ENCODE assay signal across 24 cellular contexts in genomic region chr17:63276821-63277220, GRCh38.
DNase-seq lines count a peak whose midpoint lies in the region; ATAC-seq and TF ChIP-seq lines count a peak whose summit lies in the region.
"Had no signal": no experiment of that assay in that cellular context is flagged by ENCODE, and none has a peak within 500 bp of the region (broad histone marks: within the 10 kb centered on the region; RNA-seq: fewer than 3 reads in every experiment).

No MANE protein-coding gene starts in this region.

- in situ Hi-C loops in astrocyte of the spinal cord (cut with HindIII; ENCODE audit: low sequenced_read_pairs): no loop called here

- H3K27ac Mint-ChIP-seq in Calu3 (ENCODE audit: unreplicated experiment) (peak overlapping the region; percentile 92), nephron (peak overlapping the region; percentile 15 to 59 (median 41))
- H3K27ac Mint-ChIP-seq: activated naive CD8-positive, alpha-beta T cell treated with anti-CD3 and anti-CD28 coated beads, Interleukin-2, amount 50 U/mL, for 24 hours; IgD-negative memory B cell; memory B cell; naive B cell; stimulated activated naive B cell treated with anti-CD40 and anti-IgM and Interleukin-4, amounts not matched to agents 10 μg/mL and 1 μg/mL and 100 μg/mL, for 72 hours had no signal

- ATAC-seq in GM19452 (IDR thresholded peaks at IDR 0.05; ENCODE audit: unreplicated experiment) (no peak), HG02798 (IDR thresholded peaks at IDR 0.05; ENCODE audit: poor library complexity, unreplicated experiment) (no peak)
- ATAC-seq: activated naive CD8-positive, alpha-beta T cell treated with anti-CD3 and anti-CD28 coated beads, Interleukin-2, amount 50 U/mL, for 24 hours; stimulated activated naive B cell treated with anti-CD40 and anti-IgM and Interleukin-4, amounts not matched to agents 10 μg/mL and 1 μg/mL and 100 μg/mL, for 72 hours had no signal

- H3K4me3 Mint-ChIP-seq in Calu3 (ENCODE audit: low read depth, unreplicated experiment): no peak overlapping the region
- H3K4me3 Mint-ChIP-seq in nephron: no peak overlapping the region
- H3K4me3 Mint-ChIP-seq: activated naive CD8-positive, alpha-beta T cell treated with anti-CD3 and anti-CD28 coated beads, Interleukin-2, amount 50 U/mL, for 24 hours; IgD-negative memory B cell; memory B cell; naive B cell; stimulated activated naive B cell treated with anti-CD40 and anti-IgM and Interleukin-4, amounts not matched to agents 10 μg/mL and 1 μg/mL and 100 μg/mL, for 72 hours had no signal

- no TSS peak for BruUV-seq in Calu3 (replicated peaks; lab: Mats Ljungman, UMichigan)

- H3K4me1 Mint-ChIP-seq in Calu3 (ENCODE audit: low read depth, unreplicated experiment): peaks cover 20% of the 10 kb centered on the region
- H3K4me1 Mint-ChIP-seq in nephron: peaks cover 29% of the 10 kb centered on the region

- TF ChIP-seq CTCF in Calu3 (IDR thresholded peaks at IDR 0.05; ENCODE audit: unreplicated experiment) (no peak), astrocyte of the spinal cord (IDR thresholded peaks at IDR 0.05; ENCODE audit: low read depth, low read length) (no peak), nephron (IDR thresholded peaks at IDR 0.05; ENCODE audit: unreplicated experiment in 3 of 3) (no peak)

- H3K27me3 Mint-ChIP-seq in Calu3 (ENCODE audit: unreplicated experiment): no peaks in the 10 kb centered on the region
- no peaks in the 10 kb centered on the region for H3K27me3 Mint-ChIP-seq in nephron (ENCODE audit: low read depth)
- H3K27me3 Mint-ChIP-seq: activated naive CD8-positive, alpha-beta T cell treated with anti-CD3 and anti-CD28 coated beads, Interleukin-2, amount 50 U/mL, for 24 hours; IgD-negative memory B cell; memory B cell; naive B cell; stimulated activated naive B cell treated with anti-CD40 and anti-IgM and Interleukin-4, amounts not matched to agents 10 μg/mL and 1 μg/mL and 100 μg/mL, for 72 hours had no signal

- intact Hi-C loops in Calu3 (cut with micrococcal nuclease; ENCODE audit: unreplicated experiment): no loop called here

- DNase-seq in Calu3 (no peak), NCI-H460 (ENCODE audit: extremely low read depth, low read depth) (peak; percentile 12), astrocyte of the spinal cord (ENCODE audit: low read depth, low spot score) (peak; percentile 29), occipital lobe (lab: John Stamatoyannopoulos, UW) (no peak)
- no peak for DNase-seq in effector CD4-positive, alpha-beta T cell
- DNase-seq: activated CD4-positive, alpha-beta T cell treated with anti-CD3 and anti-CD28 coated beads for 4 hours; activated CD8-positive, alpha-beta memory T cell treated with anti-CD3 and anti-CD28 coated beads for 24 hours; activated gamma-delta T cell treated with Interleukin-2 at 50 U/mL for 16 hours; activated naive CD8-positive, alpha-beta T cell treated with anti-CD3 and anti-CD28 coated beads, Interleukin-2, amount 50 U/mL, for 24 hours; activated T-cell treated with anti-CD3 and anti-CD28 coated beads, Interleukin-2, amount 50 U/mL, for 1 hour; HCEC 1CT; naive B cell; NCI-H2081 treated with DMSO at 0.1 percent for 48 hours; NCI-H345; NCI-H774; ovary; SIG-M5; stimulated activated CD4-positive, alpha-beta T cell treated with anti-CD3 and anti-CD28 coated beads, Interleukin-4, amount 100 ng/mL, for 1 hour; stimulated activated naive B cell treated with anti-CD40 and anti-IgM and Interleukin-4, amounts not matched to agents 10 μg/mL and 1 μg/mL and 100 μg/mL, for 72 hours had no signal

- no peak overlapping the region for H3K4me3 ChIP-seq in astrocyte of the spinal cord (ENCODE audit: low read depth, low read length)
- H3K4me3 ChIP-seq: ovary had no signal

- H3K36me3 Mint-ChIP-seq in Calu3 (ENCODE audit: insufficient read depth, unreplicated experiment) (no peaks in the 10 kb centered on the region), nephron (ENCODE audit: low read depth) (peaks cover 32% of the 10 kb centered on the region)
- H3K36me3 Mint-ChIP-seq: IgD-negative memory B cell, memory B cell, naive B cell had no signal

- H3K9me3 Mint-ChIP-seq in Calu3 (ENCODE audit: low read depth, unreplicated experiment) (peaks cover 2% of the 10 kb centered on the region), nephron (peaks cover 17% of the 10 kb centered on the region)
- H3K9me3 Mint-ChIP-seq: activated naive CD8-positive, alpha-beta T cell treated with anti-CD3 and anti-CD28 coated beads, Interleukin-2, amount 50 U/mL, for 24 hours; IgD-negative memory B cell; memory B cell; naive B cell; stimulated activated naive B cell treated with anti-CD40 and anti-IgM and Interleukin-4, amounts not matched to agents 10 μg/mL and 1 μg/mL and 100 μg/mL, for 72 hours had no signal

- CTCF ChIA-PET in Calu3 (lab: Charles Lee): interaction anchor here (0.6 kb wide), 2 partner anchors 17 to 1182 kb away, joined by 3 to 4 read pairs; no protein-coding TSS in a partner anchor

Comparison
In these comparisons a context has a peak if more than half of its experiments do, and no peak if none do; other contexts are left out.
1. DNase-seq: peak in NCI-H460 (single experiment) and astrocyte of the spinal cord (single experiment); none in Calu3 (single experiment), occipital lobe (single experiment) and effector CD4-positive, alpha-beta T cell (single experiment).